ENCODE assay signal across 7 cellular contexts in the genomic region with DNA sequence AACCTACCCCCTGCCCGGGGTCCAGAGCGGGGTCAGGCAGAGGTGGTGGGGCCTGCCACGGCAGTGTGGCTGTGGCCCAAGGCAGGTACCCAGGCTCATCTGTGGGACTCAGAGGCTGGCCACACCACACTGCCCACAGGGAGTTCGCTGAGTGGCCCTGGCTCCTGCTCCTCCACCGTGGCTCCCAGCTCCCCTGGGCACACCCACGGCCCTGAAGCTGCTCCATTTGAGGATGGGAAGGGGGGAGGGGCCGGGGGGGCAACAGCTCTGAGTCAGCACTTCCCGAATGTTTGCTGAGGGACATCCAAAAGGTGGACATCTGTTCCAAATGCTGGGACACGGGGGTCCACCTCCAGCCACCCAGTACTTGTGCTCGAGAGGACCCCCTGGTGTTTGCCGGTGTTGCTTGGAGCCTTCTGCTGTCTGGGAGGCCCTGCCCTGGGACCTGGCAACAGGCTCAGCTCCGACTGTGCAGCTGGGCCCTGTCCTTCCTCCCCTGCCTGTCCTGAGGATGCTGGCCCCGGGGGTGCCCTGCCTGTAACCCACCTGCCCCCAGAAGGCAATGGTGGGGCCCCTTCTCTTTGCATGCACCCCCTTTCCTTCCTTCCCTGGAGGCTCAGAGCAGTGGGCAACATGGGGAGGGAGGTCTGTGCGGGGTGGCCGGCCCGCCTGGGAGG. TPM values are rescaled to one million over a fixed set of nuclear protein-coding genes. Genes with fewer than 3 reads are reported as not detected.
DNase-seq lines count a peak whose midpoint lies in the region; ATAC-seq and TF ChIP-seq lines count a peak whose summit lies in the region.
"Had no signal": no experiment of that assay in that cellular context is flagged by ENCODE, and none has a peak within 500 bp of the region (broad histone marks: within the 10 kb centered on the region; RNA-seq: fewer than 3 reads in every experiment).

No MANE protein-coding gene starts in this region.

- peak; percentile 38 for DNase-seq in CD14-positive monocyte (ENCODE audit: low spot score)
- DNase-seq in ascending aorta (ENCODE audit: low spot score in 2 of 2) = peak in 1 of 2 donors; percentile 59
- DNase-seq in lung microvascular endothelial cell (ENCODE audit: low read depth in 2 of 2) = peak; percentile 56 to 64
- no peak for DNase-seq in HEK293T (ENCODE audit: extremely low spot score)

- TF ChIP-seq CTCF in CD14-positive monocyte (IDR thresholded peaks at IDR 0.05) (no peak), ascending aorta (IDR thresholded peaks at IDR 0.05) (no peak)

- peaks cover 0 to 9% (median 7%) of the 10 kb centered on the region in 7 donors for H3K9me3 Mint-ChIP-seq in CD14-positive monocyte

- peaks cover 3 to 5% of the 10 kb centered on the region in 2 donors for H3K36me3 Mint-ChIP-seq in CD14-positive monocyte

- no peaks in the 10 kb centered on the region for H3K9me3 ChIP-seq in ascending aorta

- no peaks in the 10 kb centered on the region for H3K27me3 ChIP-seq in ascending aorta

- no peaks in the 10 kb centered on the region for H3K36me3 ChIP-seq in ascending aorta

- H3K27ac ChIP-seq in ascending aorta = peak overlapping the region in 1 of 2 donors; percentile 19

- intact Hi-C loops in CD14-positive monocyte (cut with micrococcal nuclease) (loop anchor here in 1 of 2 donors (5.0 kb wide), 1 partner anchor 103 kb away; no protein-coding TSS in a partner anchor), ascending aorta (cut with DNase I) (no loop called here)

- peak overlapping the region in 1 of 7 donors; percentile 53 for H3K27ac Mint-ChIP-seq in CD14-positive monocyte

- peak overlapping the region; percentile 2 to 48 for H3K4me3 ChIP-seq in ascending aorta

- no peak for ATAC-seq in HG03442 (IDR thresholded peaks at IDR 0.05; ENCODE audit: unreplicated experiment)
- ATAC-seq in GM18520 (IDR thresholded peaks at IDR 0.05; ENCODE audit: unreplicated experiment) = no peak

- H3K27me3 Mint-ChIP-seq in CD14-positive monocyte (ENCODE audit: low read depth in 3 of 3) = peaks cover 60 to 88% (median 70%) of the 10 kb centered on the region in 3 donors

- peaks cover 26 to 29% of the 10 kb centered on the region in 2 donors for H3K4me1 ChIP-seq in ascending aorta

- POLR2A ChIA-PET in HEK293T (lab: Yijun Ruan, JAX) = interaction anchor here (3.5 kb wide), 1 partner anchor 118 kb away, joined by 18 read pairs; a partner anchor contains a TSS

- H3K4me3 Mint-ChIP-seq in CD14-positive monocyte = peak overlapping the region in 1 of 2 donors; percentile 7

- CTCF ChIA-PET in HEK293T (lab: Yijun Ruan, JAX) = interaction anchor here (0.7 kb wide), 1 partner anchor 249 kb away, joined by 3 read pairs; no protein-coding TSS in a partner anchor

- H3K4me1 Mint-ChIP-seq in CD14-positive monocyte = peaks cover 25% of the 10 kb centered on the region

TF ChIP-seq in HEK293T, 16 proteins besides CTCF, POLR2A, EP300 and RAD21:
- TF ChIP-seq CTBP1 (IDR thresholded peaks at IDR 0.05; ENCODE audit: borderline replicate concordance) (no peak), L3MBTL2 (conservative IDR thresholded peaks at IDR 0.05) (no peak), SP1 (IDR thresholded peaks at IDR 0.05) (no peak), ELF4 (IDR thresholded peaks at IDR 0.05) (no peak), ARNT (IDR thresholded peaks at IDR 0.05) (no peak), NFRKB (IDR thresholded peaks at IDR 0.05) (no peak)

RNA-seq across cellular contexts. Expression of a gene that starts 2.5 kb away (rescaled TPM):
- not detected for polyA plus RNA-seq in CD14-positive monocyte
- total RNA-seq in ascending aorta (51.7 TPM), lung microvascular endothelial cell (18.7 and 28.3 TPM in 2 replicates)

RNA-seq across cellular contexts. Expression of a gene that starts 27.0 kb away (rescaled TPM):
- 10 to 100 TPM; 13.7 to 15.4 TPM for polyA plus RNA-seq in CD14-positive monocyte
- total RNA-seq in ascending aorta = 38.3 TPM
- total RNA-seq in lung microvascular endothelial cell = 21.4 and 21.8 TPM in 2 replicates

RNA-seq across cellular contexts. Expression of a gene that starts 49.4 kb away (rescaled TPM):
- polyA plus RNA-seq in CD14-positive monocyte = 10 to 100 TPM; 17.3 to 18.8 TPM
- total RNA-seq in ascending aorta (71.7 TPM), lung microvascular endothelial cell (42.9 and 43.7 TPM in 2 replicates)

RNA-seq across cellular contexts. Expression of a gene that starts 53.4 kb away (rescaled TPM):
- not detected for polyA plus RNA-seq in CD14-positive monocyte
- total RNA-seq in ascending aorta (not detected), lung microvascular endothelial cell (not detected in 2 replicates)
- total RNA-seq: mesenteric fat pad had no signal
